Comparison of ENCODE assay signal across 1 cellular context in genomic region chr2:138671566-138671965, GRCh38.
TF ChIP-seq lines count a peak whose summit lies in the region.

No MANE protein-coding gene starts in this region.

TF ChIP-seq in WTC11, 78 proteins besides CTCF, POLR2A, EP300 and RAD21 (continued from another document):
- TF ChIP-seq ZMAT4 (CRISPR knock-in tag; IDR thresholded peaks at IDR 0.05) = no peak
- no peak for TF ChIP-seq TP53 (CRISPR knock-in tag; IDR thresholded peaks at IDR 0.05)
- no peak for TF ChIP-seq AR (CRISPR knock-in tag; IDR thresholded peaks at IDR 0.05)
- TF ChIP-seq ATF3 (CRISPR knock-in tag; conservative IDR thresholded peaks at IDR 0.05) = no peak
- TF ChIP-seq SMAD4 (CRISPR knock-in tag; IDR thresholded peaks at IDR 0.05) = no peak
